In the genomic region with DNA sequence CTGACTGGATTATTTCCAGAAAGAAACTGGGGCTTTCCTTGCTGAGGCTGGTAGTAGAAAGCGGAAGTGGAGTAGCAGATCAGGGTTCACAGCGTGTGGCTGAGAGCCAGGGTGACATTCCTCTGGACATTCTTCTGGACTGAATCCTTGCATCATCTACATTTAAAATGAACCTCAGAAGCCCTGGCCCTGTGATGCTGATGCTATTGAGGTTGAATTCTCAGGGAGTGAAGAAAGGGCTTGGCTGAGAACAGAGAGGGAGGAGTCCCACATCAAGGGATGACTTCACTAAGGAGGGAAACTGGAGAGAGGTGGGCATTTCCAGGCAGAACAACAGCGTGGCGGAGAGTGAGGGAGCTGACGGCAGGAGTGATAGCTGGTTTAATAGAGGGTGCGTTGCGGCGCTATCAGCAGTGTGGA, we compare ENCODE assay signal across 8 cellular contexts.
DNase-seq lines count a peak whose midpoint lies in the region; ATAC-seq, FAIRE-seq and TF ChIP-seq lines count a peak whose summit lies in the region.

No MANE protein-coding gene starts in this region.

- H3K4me3 ChIP-seq in HUES48 (ENCODE audit: low read depth, low read length) (no peak overlapping the region), body of pancreas (no peak overlapping the region)

- H3K4me1 ChIP-seq in HUES48 (ENCODE audit: control insufficient read depth, insufficient read depth, low read length) (peaks cover 7% of the 10 kb centered on the region; the same call in 1 of the 2 replicates), body of pancreas (peaks cover 3% of the 10 kb centered on the region)

- POLR2A ChIA-PET in activated CD4-positive, alpha-beta T cell treated with anti-CD3 and anti-CD28 coated beads, Interleukin-2, amount 10 ng/mL, durations not matched to agents 7 days and 5 days (lab: Charles Lee) = no interaction called here

- CTCF ChIA-PET in activated CD4-positive, alpha-beta T cell treated with anti-CD3 and anti-CD28 coated beads, Interleukin-2, amount 10 ng/mL, durations not matched to agents 7 days and 5 days (lab: Charles Lee) = no interaction called here

- no peak for DNase-seq in GM12892 (ENCODE audit: insufficient read length)
- DNase-seq in body of pancreas = peak; percentile 69 to 84 (median 78)
- DNase-seq in kidney tubule cell (ENCODE audit: low spot score) = peak; percentile 100
- DNase-seq in ureter (ENCODE audit: low spot score) = peak; percentile 82
- DNase-seq in activated CD4-positive, alpha-beta T cell treated with anti-CD3 and anti-CD28 coated beads, Interleukin-2, amount 10 ng/mL, durations not matched to agents 7 days and 5 days = no peak
- no peak for DNase-seq in DMS153 (lab: John Stamatoyannopoulos, UW)
- DNase-seq in activated T-cell treated with anti-CD3 and anti-CD28 coated beads, Interleukin-2, amount 50 U/mL, for 48 hours = no peak

- H3K9ac ChIP-seq in HUES48 (ENCODE audit: low read depth, low read length) = no peak overlapping the region

- H3K36me3 Mint-ChIP-seq in activated CD4-positive, alpha-beta T cell treated with anti-CD3 and anti-CD28 coated beads, Interleukin-2, amount 10 ng/mL, durations not matched to agents 7 days and 5 days (ENCODE audit: low read depth) = no peaks in the 10 kb centered on the region

- no peaks in the 10 kb centered on the region for H3K27me3 ChIP-seq in HUES48 (ENCODE audit: control insufficient read depth, insufficient read depth, low read length)
- H3K27me3 ChIP-seq in body of pancreas = no peaks in the 10 kb centered on the region

- H3K4me1 Mint-ChIP-seq in activated CD4-positive, alpha-beta T cell treated with anti-CD3 and anti-CD28 coated beads, Interleukin-2, amount 10 ng/mL, durations not matched to agents 7 days and 5 days = no peaks in the 10 kb centered on the region

- TF ChIP-seq POLR2A in GM12892 (IDR thresholded peaks at IDR 0.05; ENCODE audit: low read depth, low read length) (no peak), body of pancreas (IDR thresholded peaks at IDR 0.05) (peak in 1 of 3 donors; percentile 20)

- no peaks in the 10 kb centered on the region for H3K27me3 Mint-ChIP-seq in activated CD4-positive, alpha-beta T cell treated with anti-CD3 and anti-CD28 coated beads, Interleukin-2, amount 10 ng/mL, durations not matched to agents 7 days and 5 days

- no peak for TF ChIP-seq CTCF in body of pancreas (IDR thresholded peaks at IDR 0.05)

- no peaks in the 10 kb centered on the region for H3K9me3 ChIP-seq in HUES48 (ENCODE audit: control insufficient read depth, insufficient read depth, low read length)
- no peaks in the 10 kb centered on the region for H3K9me3 ChIP-seq in body of pancreas

- FAIRE-seq in GM12892 (lab: Jason Lieb, UNC) = peak; percentile 17

- no peak overlapping the region for H3K27ac Mint-ChIP-seq in activated CD4-positive, alpha-beta T cell treated with anti-CD3 and anti-CD28 coated beads, Interleukin-2, amount 10 ng/mL, durations not matched to agents 7 days and 5 days

- intact Hi-C loops in body of pancreas (cut with DNase I) = no loop called here

- H3K27ac ChIP-seq in HUES48 (ENCODE audit: low read depth, low read length) (peak overlapping the region; percentile 82), body of pancreas (peak overlapping the region; percentile 59 to 82 (median 70))

- H3K9me3 Mint-ChIP-seq in activated CD4-positive, alpha-beta T cell treated with anti-CD3 and anti-CD28 coated beads, Interleukin-2, amount 10 ng/mL, durations not matched to agents 7 days and 5 days = no peaks in the 10 kb centered on the region

- ATAC-seq in body of pancreas = peak; percentile 93

- 23 to 33% methylated on average over 8 of the region's 8 CpGs for WGBS in body of pancreas, 2 donors

- H3K36me3 ChIP-seq in HUES48 (ENCODE audit: control insufficient read depth, insufficient read depth, low read length) = no peaks in the 10 kb centered on the region
- H3K36me3 ChIP-seq in body of pancreas (replicated peaks in 1 of 2; ENCODE audit: insufficient read depth in 1 of 2, low read depth in 2 of 2) = no peaks in the 10 kb centered on the region

- H3K4me3 Mint-ChIP-seq in activated CD4-positive, alpha-beta T cell treated with anti-CD3 and anti-CD28 coated beads, Interleukin-2, amount 10 ng/mL, durations not matched to agents 7 days and 5 days = no peak overlapping the region

Comparison
In these comparisons a context has a peak if more than half of its experiments do, and no peak if none do; other contexts are left out.
1. DNase-seq: peak in body of pancreas (4 of 4), kidney tubule cell (single experiment) and ureter (single experiment); none in GM12892 (single experiment), activated CD4-positive, alpha-beta T cell treated with anti-CD3 and anti-CD28 coated beads, Interleukin-2, amount 10 ng/mL, durations not matched to agents 7 days and 5 days (single experiment), DMS153 (single experiment) and activated T-cell treated with anti-CD3 and anti-CD28 coated beads, Interleukin-2, amount 50 U/mL, for 48 hours (0 of 2).